18 cellular contexts compared by ENCODE assay signal in genomic region chr16:88083582-88083981, GRCh38.
"Had no signal": no experiment of that assay in that cellular context is flagged by ENCODE, and none has a peak within 500 bp of the region (broad histone marks: within the 10 kb centered on the region; RNA-seq: fewer than 3 reads in every experiment).

No MANE protein-coding gene starts in this region.

- H3K4me3 ChIP-seq: cardiac muscle cell, left ventricle myocardium inferior had no signal

- ATAC-seq: activated T-cell treated with anti-CD3 and anti-CD28 coated beads, Interleukin-2, amount 50 U/mL, for 72 hours; foreskin keratinocyte; naive thymus-derived CD8-positive, alpha-beta T cell; stimulated activated naive CD8-positive, alpha-beta T cell treated with anti-CD3 and anti-CD28 coated beads, Interleukin-15, amount 100 ng/mL, for 72 hours had no signal

- DNase-seq: activated CD4-positive, alpha-beta T cell treated with anti-CD3 and anti-CD28 coated beads, Interleukin-2, amount 50 U/mL, for 1 hour; activated CD4-positive, CD25-positive, alpha-beta regulatory T cell treated with anti-CD3 and anti-CD28 coated beads, Interleukin-2, amount 50 U/mL, for 72 hours; activated gamma-delta T cell; activated T-cell treated with anti-CD3 and anti-CD28 coated beads, Interleukin-2, amount 50 U/mL, for 72 hours; effector CD8-positive, alpha-beta T cell; foreskin keratinocyte; left ventricle myocardium inferior; retina; stimulated activated CD4-positive, alpha-beta T cell treated with anti-CD3 and anti-CD28 coated beads, Interleukin-12 subunit alpha, Interleukin-12 subunit beta, amount 100 ng/mL, for 4 hours; stimulated activated CD4-positive, alpha-beta T cell treated with anti-CD3 and anti-CD28 coated beads, Interleukin-2, amount 100 ng/mL, for 24 hours; stimulated activated naive CD8-positive, alpha-beta T cell treated with anti-CD3 and anti-CD28 coated beads, Interleukin-15, amount 100 ng/mL, for 72 hours; T-helper 1 cell; T1000; trophoblast cell had no signal

- H3K27ac ChIP-seq: cardiac muscle cell, foreskin keratinocyte, left ventricle myocardium inferior had no signal

- H3K9me3 Mint-ChIP-seq: activated naive CD4-positive, alpha-beta T cell treated with anti-CD3 and anti-CD28 coated beads, Interleukin-2, amount 50 U/mL, for 24 hours; activated T-cell treated with anti-CD3 and anti-CD28 coated beads, Interleukin-2, amount 50 U/mL, for 72 hours; dendritic cell treated with granulocyte-macrophage colony-stimulating factor and Interleukin-4, amounts not matched to agents 40 ng/mL and 50 ng/mL, for 4 days; stimulated activated naive CD8-positive, alpha-beta T cell treated with anti-CD3 and anti-CD28 coated beads, Interleukin-15, amount 100 ng/mL, for 72 hours had no signal

- H3K4me3 Mint-ChIP-seq: activated naive CD4-positive, alpha-beta T cell treated with anti-CD3 and anti-CD28 coated beads, Interleukin-2, amount 50 U/mL, for 24 hours; activated T-cell treated with anti-CD3 and anti-CD28 coated beads, Interleukin-2, amount 50 U/mL, for 72 hours; dendritic cell treated with granulocyte-macrophage colony-stimulating factor and Interleukin-4, amounts not matched to agents 40 ng/mL and 50 ng/mL, for 4 days; naive thymus-derived CD8-positive, alpha-beta T cell; stimulated activated naive CD8-positive, alpha-beta T cell treated with anti-CD3 and anti-CD28 coated beads, Interleukin-15, amount 100 ng/mL, for 72 hours had no signal

- H3K4me1 ChIP-seq: foreskin keratinocyte had no signal

- H3K27me3 ChIP-seq: cardiac muscle cell had no signal

- H3K27ac Mint-ChIP-seq: activated T-cell treated with anti-CD3 and anti-CD28 coated beads, Interleukin-2, amount 50 U/mL, for 72 hours; dendritic cell treated with granulocyte-macrophage colony-stimulating factor and Interleukin-4, amounts not matched to agents 40 ng/mL and 50 ng/mL, for 4 days; stimulated activated naive CD8-positive, alpha-beta T cell treated with anti-CD3 and anti-CD28 coated beads, Interleukin-15, amount 100 ng/mL, for 72 hours had no signal

- H3K4me1 Mint-ChIP-seq: activated naive CD4-positive, alpha-beta T cell treated with anti-CD3 and anti-CD28 coated beads, Interleukin-2, amount 50 U/mL, for 24 hours; stimulated activated naive CD8-positive, alpha-beta T cell treated with anti-CD3 and anti-CD28 coated beads, Interleukin-15, amount 100 ng/mL, for 72 hours had no signal

- H3K27me3 Mint-ChIP-seq: activated naive CD4-positive, alpha-beta T cell treated with anti-CD3 and anti-CD28 coated beads, Interleukin-2, amount 50 U/mL, for 24 hours; naive thymus-derived CD8-positive, alpha-beta T cell; stimulated activated naive CD8-positive, alpha-beta T cell treated with anti-CD3 and anti-CD28 coated beads, Interleukin-15, amount 100 ng/mL, for 72 hours had no signal
